In genomic region chr6:156425374-156425773, GRCh38 we compare ENCODE assay signal across 12 cellular contexts.
A peak's percentile ranks its signal among the peaks of the same experiment; 100 is the strongest.
DNase-seq lines count a peak whose midpoint lies in the region; ATAC-seq and TF ChIP-seq lines count a peak whose summit lies in the region.
"Had no signal": no experiment of that assay in that cellular context is flagged by ENCODE, and none has a peak within 500 bp of the region (broad histone marks: within the 10 kb centered on the region; RNA-seq: fewer than 3 reads in every experiment).

No MANE protein-coding gene starts in this region.

- CTCF ChIA-PET in BJ (lab: Yijun Ruan, JAX) = no interaction called here
- CTCF ChIA-PET in Panc1 (lab: Charles Lee) = no interaction called here

- H3K4me3 ChIP-seq in BJ (ENCODE audit: low read depth, low read length) (no peak overlapping the region), Panc1 (ENCODE audit: low read depth in 2 of 2, low read length in 2 of 2) (no peak overlapping the region)
- H3K4me3 ChIP-seq: BLaER1 treated with 17β-estradiol and CSF1 and Interleukin-3, amounts not matched to agents 10 nM and 100 nM had no signal

- no TSS peak for BruUV-seq in Panc1 (replicated peaks; lab: Mats Ljungman, UMichigan)

- ATAC-seq in Panc1 (no peak), GM18858 (IDR thresholded peaks at IDR 0.05; ENCODE audit: unreplicated experiment) (no peak)
- ATAC-seq: stimulated activated naive CD8-positive, alpha-beta T cell treated with anti-CD3 and anti-CD28 coated beads, Interleukin-15, Interleukin-2, amounts not matched to agents 100 U/mL and 50 U/mL, for 24 hours had no signal

- POLR2A ChIA-PET in BJ (lab: Charles Lee) (no interaction called here), Panc1 (lab: Charles Lee) (no interaction called here)

- in situ Hi-C loops in Panc1 (cut with HindIII; ENCODE audit: low pct_unique_long_range_greater_than_20kb, low sequenced_read_pairs) = no loop called here

- H3K4me1 ChIP-seq in Panc1 (ENCODE audit: control insufficient read depth, insufficient read depth, low read length) = peaks cover 5% of the 10 kb centered on the region; the same call in 1 of the 2 replicates

- intact Hi-C loops in Panc1 (cut with micrococcal nuclease; ENCODE audit: unreplicated experiment) = no loop called here

- no peaks in the 10 kb centered on the region for H3K27me3 ChIP-seq in BJ (ENCODE audit: control insufficient read depth, insufficient read depth, low read length)
- no peaks in the 10 kb centered on the region for H3K27me3 ChIP-seq in Panc1 (ENCODE audit: control insufficient read depth, insufficient read depth, low read length)
- H3K27me3 ChIP-seq: BLaER1 treated with 17β-estradiol and CSF1 and Interleukin-3, amounts not matched to agents 10 nM and 100 nM had no signal

- H3K27ac ChIP-seq in Panc1 (ENCODE audit: low read length) = peak overlapping the region; percentile 10; the same call in 1 of the 2 replicates
- H3K27ac ChIP-seq: BLaER1 treated with 17β-estradiol and CSF1 and Interleukin-3, amounts not matched to agents 10 nM and 100 nM had no signal

- TF ChIP-seq CTCF in BJ (IDR thresholded peaks at IDR 0.05; ENCODE audit: insufficient read depth, low read depth, low read length) = no peak
- TF ChIP-seq CTCF in Panc1 (IDR thresholded peaks at IDR 0.05) = no peak

- H3K36me3 ChIP-seq in BJ (ENCODE audit: control insufficient read depth, insufficient read depth, low read length) = no peaks in the 10 kb centered on the region
- no peaks in the 10 kb centered on the region for H3K36me3 ChIP-seq in Panc1 (ENCODE audit: control insufficient read depth, insufficient read depth, low read length)
- H3K36me3 ChIP-seq: BLaER1 treated with 17β-estradiol and CSF1 and Interleukin-3, amounts not matched to agents 10 nM and 100 nM had no signal

- peak; percentile 89 for DNase-seq in BJ (ENCODE audit: low read depth)
- DNase-seq in Panc1 (ENCODE audit: low read depth, low spot score) = no peak
- peak; percentile 5 for DNase-seq in dermis blood vessel endothelial cell
- DNase-seq in non-pigmented ciliary epithelial cell (ENCODE audit: low read depth) = peak; percentile 70
- DNase-seq in activated CD4-positive, alpha-beta T cell treated with anti-CD3 and anti-CD28 coated beads for 1 hour = no peak
- no peak for DNase-seq in C1 segment of cervical spinal cord (lab: John Stamatoyannopoulos, UW)
- no peak for DNase-seq in 8988T
- DNase-seq: activated gamma-delta T cell; MM.1S; stimulated activated naive CD8-positive, alpha-beta T cell treated with anti-CD3 and anti-CD28 coated beads, Interleukin-15, Interleukin-2, amounts not matched to agents 100 U/mL and 50 U/mL, for 24 hours had no signal

- H3K9me3 ChIP-seq in Panc1 (ENCODE audit: control insufficient read depth, insufficient read depth, low read depth, low read length) = 0 out of 2 replicates have a peak, but pooled peaks cover 3% of the 10 kb centered on the region

Comparison
In these comparisons a context has a peak if more than half of its experiments do, and no peak if none do; other contexts are left out.
1. DNase-seq: peak in BJ (single experiment), dermis blood vessel endothelial cell (single experiment) and non-pigmented ciliary epithelial cell (single experiment); none in Panc1 (single experiment), activated CD4-positive, alpha-beta T cell treated with anti-CD3 and anti-CD28 coated beads for 1 hour (single experiment), C1 segment of cervical spinal cord (0 of 14) and 8988T (single experiment).